Comparison of ENCODE assay signal across 8 cellular contexts in genomic region chr14:35406811-35407630, GRCh38. TPM values are rescaled to one million over a fixed set of nuclear protein-coding genes. Genes with fewer than 3 reads are reported as not detected.
DNase-seq lines count a peak whose midpoint lies in the region; ATAC-seq, FAIRE-seq and TF ChIP-seq lines count a peak whose summit lies in the region.

No MANE protein-coding gene starts in this region.

- H3K4me2 ChIP-seq in GM23248 (ENCODE audit: unreplicated experiment) (no peak overlapping the region), keratinocyte (ENCODE audit: control insufficient read depth, extremely low read depth, insufficient read depth, low read depth, low read length) (no peak overlapping the region)

- intact Hi-C loops in ascending aorta (cut with DNase I) = loop anchor here (2.0 to 10.0 kb wide), 4 partner anchors 284 to 872 kb away; partner anchors contain the start of genes BRMS1L, CFL2, EAPP and PRORP
- intact Hi-C loops in thyroid gland (cut with DNase I) = loop anchor here (5.0 kb wide), 1 partner anchor 115 kb away; the partner anchor contains the start of gene PSMA6

- H3K4me3 ChIP-seq in CD4-positive, CD25-positive, alpha-beta regulatory T cell (ENCODE audit: low read depth, low read length) = peak overlapping the region; percentile 28
- no peak overlapping the region for H3K4me3 ChIP-seq in GM23248
- no peak overlapping the region for H3K4me3 ChIP-seq in ascending aorta
- H3K4me3 ChIP-seq in keratinocyte (ENCODE audit: control insufficient read depth in 2 of 3, extremely low read depth in 1 of 3, insufficient read depth in 2 of 3, low read depth in 1 of 3, low read length in 3 of 3) = no peak overlapping the region
- H3K4me3 ChIP-seq in thyroid gland (replicated peaks in 1 of 3) = no peak overlapping the region

- peaks cover 13% of the 10 kb centered on the region; the same call in 1 of the 2 replicates for H3F3A ChIP-seq in GM23248 (ENCODE audit: insufficient read depth)

- peak overlapping the region; percentile 12 to 98 (median 96) for H3K27ac Mint-ChIP-seq in CD4-positive, CD25-positive, alpha-beta regulatory T cell

- peak; percentile 71 for FAIRE-seq in keratinocyte (lab: Jason Lieb, UNC)

- no peaks in the 10 kb centered on the region for H3K9me3 ChIP-seq in CD4-positive, CD25-positive, alpha-beta regulatory T cell (ENCODE audit: control insufficient read depth in 2 of 2, low read length in 2 of 2)
- H3K9me3 ChIP-seq in GM23248 (ENCODE audit: low read depth) (no peaks in the 10 kb centered on the region), ascending aorta (no peaks in the 10 kb centered on the region), keratinocyte (ENCODE audit: control insufficient read depth, low read depth, low read length) (no peaks in the 10 kb centered on the region), thyroid gland (no peaks in the 10 kb centered on the region)

- H3K36me3 Mint-ChIP-seq in CD4-positive, CD25-positive, alpha-beta regulatory T cell = peaks cover 17% of the 10 kb centered on the region

- H3K27ac ChIP-seq in CD4-positive, CD25-positive, alpha-beta regulatory T cell (ENCODE audit: insufficient read depth, low read length, poor library complexity, severe bottlenecking) = peak overlapping the region; percentile 100
- H3K27ac ChIP-seq in GM23248 (no peak overlapping the region), ascending aorta (no peak overlapping the region), keratinocyte (ENCODE audit: control insufficient read depth, insufficient read depth, low read length) (no peak overlapping the region), thyroid gland (no peak overlapping the region)

- peaks cover 2% of the 10 kb centered on the region for H3K9me1 ChIP-seq in keratinocyte (ENCODE audit: control insufficient read depth, extremely low read depth, insufficient read depth, low read length)

- peaks cover 39% of the 10 kb centered on the region for H3K4me1 ChIP-seq in CD4-positive, CD25-positive, alpha-beta regulatory T cell (ENCODE audit: control insufficient read depth, insufficient read depth, low read length, poor library complexity, severe bottlenecking)
- H3K4me1 ChIP-seq in GM23248 (ENCODE audit: insufficient read depth) = peaks cover 15% of the 10 kb centered on the region
- peaks cover 8 to 14% of the 10 kb centered on the region in 2 donors for H3K4me1 ChIP-seq in ascending aorta
- H3K4me1 ChIP-seq in keratinocyte (ENCODE audit: control insufficient read depth, extremely low read depth, insufficient read depth, low read length) = peaks cover 28% of the 10 kb centered on the region
- peaks cover 21 to 26% of the 10 kb centered on the region in 2 donors for H3K4me1 ChIP-seq in thyroid gland

- H3K79me2 ChIP-seq in GM23248 (ENCODE audit: insufficient read depth) (peaks cover 16% of the 10 kb centered on the region), keratinocyte (ENCODE audit: control insufficient read depth, insufficient read depth, low read length) (peaks cover 15% of the 10 kb centered on the region)

- H3K9me3 Mint-ChIP-seq in CD4-positive, CD25-positive, alpha-beta regulatory T cell = no peaks in the 10 kb centered on the region

- in situ Hi-C loops in GM23248 (cut with MboI) = no loop called here

- H3K9ac ChIP-seq in GM23248 = no peak overlapping the region
- no peak overlapping the region for H3K9ac ChIP-seq in keratinocyte (ENCODE audit: control insufficient read depth, extremely low read depth, insufficient read depth, low read length)

- H4K20me1 ChIP-seq in GM23248 (ENCODE audit: insufficient read depth) (peaks cover 10% of the 10 kb centered on the region; the same call in 1 of the 2 replicates), keratinocyte (ENCODE audit: control insufficient read depth, extremely low read depth, insufficient read depth, low read length) (peaks cover 12% of the 10 kb centered on the region)

- 2 to 3% methylated on average over 4 of the region's 4 CpGs for WGBS in GM23248 (ENCODE audit: low coverage in 1 of 2, low lambda C conversion rate in 2 of 2, missing lambda C conversion rate in 2 of 2), 2 experiments
- 12 to 20% methylated on average over 4 of the region's 4 CpGs for WGBS in thyroid gland, 2 donors

- H3K27me3 ChIP-seq in CD4-positive, CD25-positive, alpha-beta regulatory T cell (ENCODE audit: control insufficient read depth, insufficient read depth, low read length) = no peaks in the 10 kb centered on the region
- H3K27me3 ChIP-seq in GM23248 (replicated peaks; ENCODE audit: insufficient read depth) (no peaks in the 10 kb centered on the region), ascending aorta (no peaks in the 10 kb centered on the region), keratinocyte (ENCODE audit: control insufficient read depth, extremely low read depth, insufficient read depth, low read length) (no peaks in the 10 kb centered on the region), thyroid gland (no peaks in the 10 kb centered on the region)

- TF ChIP-seq CTCF in ascending aorta (IDR thresholded peaks at IDR 0.05) (peak; percentile 74 to 89 (median 82)), keratinocyte (optimal IDR thresholded peaks at IDR 0.05 in 1 of 3, IDR thresholded peaks at IDR 0.05 in 1 of 3, conservative IDR thresholded peaks at IDR 0.05 in 1 of 3; ENCODE audit: extremely low read depth in 1 of 3, insufficient read depth in 2 of 3, low read length in 3 of 3) (peak; percentile 55 to 76 (median 63)), thyroid gland (IDR thresholded peaks at IDR 0.05) (peak; percentile 64 to 90 (median 86))

- dilution Hi-C loops in keratinocyte (cut with MboI; ENCODE audit: extremely low pct_ligation_motif_present, low sequenced_read_pairs) = no loop called here

- peaks cover 10% of the 10 kb centered on the region for H3K27me3 Mint-ChIP-seq in CD4-positive, CD25-positive, alpha-beta regulatory T cell

- H3K4me3 Mint-ChIP-seq in CD4-positive, CD25-positive, alpha-beta regulatory T cell = peak overlapping the region in 3 of 4 donors; percentile 44 to 98 (median 96)

- no peak overlapping the region for H2AFZ ChIP-seq in GM23248
- H2AFZ ChIP-seq in keratinocyte (ENCODE audit: control insufficient read depth, low read length) = no peak overlapping the region

- no peak for TF ChIP-seq POLR2A in thyroid gland (IDR thresholded peaks at IDR 0.05)

- no peaks in the 10 kb centered on the region for H3K9me2 ChIP-seq in GM23248 (ENCODE audit: insufficient read depth)

- H3K4me1 Mint-ChIP-seq in CD4-positive, CD25-positive, alpha-beta regulatory T cell = peaks cover 8 to 42% (median 32%) of the 10 kb centered on the region in 4 donors

- DNase-seq in CD4-positive, CD25-positive, alpha-beta regulatory T cell = peak in 2 of 3 donors; percentile 50 to 62
- peak; percentile 88 for DNase-seq in GM23248
- DNase-seq in NCI-H446 treated with DMSO at 0.1 percent for 48 hours (lab: John Stamatoyannopoulos, UW) = peak; percentile 54
- no peak for DNase-seq in ascending aorta (ENCODE audit: low spot score in 2 of 2)
- no peak for DNase-seq in keratinocyte (ENCODE audit: low read depth, low spot score)
- peak in 1 of 2 donors; percentile 34 for DNase-seq in thyroid gland
- no peak for DNase-seq in mesenteric fat pad (ENCODE audit: low spot score)

- no peak for ATAC-seq in CD4-positive, CD25-positive, alpha-beta regulatory T cell (ENCODE audit: low read depth in 2 of 2)
- no peak for ATAC-seq in HG03442 (IDR thresholded peaks at IDR 0.05; ENCODE audit: unreplicated experiment)

- H3K36me3 ChIP-seq in CD4-positive, CD25-positive, alpha-beta regulatory T cell (ENCODE audit: control insufficient read depth, insufficient read depth, low read length) = peaks cover 17% of the 10 kb centered on the region
- H3K36me3 ChIP-seq in GM23248 (ENCODE audit: low read depth) = peaks cover 15% of the 10 kb centered on the region; the same call in 1 of the 2 replicates
- H3K36me3 ChIP-seq in ascending aorta = peaks cover 15 to 17% of the 10 kb centered on the region in 2 donors
- peaks cover 7 to 16% of the 10 kb centered on the region in 2 experiments for H3K36me3 ChIP-seq in keratinocyte (ENCODE audit: control insufficient read depth in 2 of 2, extremely low read depth in 1 of 2, insufficient read depth in 2 of 2, low read length in 2 of 2)
- peaks cover 16% of the 10 kb centered on the region in 2 donors for H3K36me3 ChIP-seq in thyroid gland

RNA-seq across cellular contexts. Expression of gene NFKBIA, which starts 2.5 kb away (rescaled TPM):
- 1,380 TPM for total RNA-seq in CD4-positive, CD25-positive, alpha-beta regulatory T cell
- 100 to 1,000 TPM; 210 to 290 (median 243) TPM for polyA plus RNA-seq in CD4-positive, CD25-positive, alpha-beta regulatory T cell
- total RNA-seq in GM23248 (2014; rRNA removed; shearing (Covaris generic)) = 46.5 and 60.4 TPM in 2 replicates
- polyA plus RNA-seq in GM23248 (2016; fragmentation: Nextera tagmentation; extraction: Ambion mirVana) (39.8 and 40.2 TPM in 2 replicates), keratinocyte (35.2 to 123 TPM (median 92.6 TPM) in 3 replicates)
- total RNA-seq in ascending aorta (944 TPM), thyroid gland (100 to 1,000 TPM; 200 to 434 (median 356) TPM), mesenteric fat pad (418 TPM)
- 199 TPM for polyA plus RNA-seq in keratinocyte (2011; ENCODE audit: low read depth)
- polyA plus RNA-seq in keratinocyte (2011; cell fraction: cytosol; rRNA removed) = 33.0 and 56.7 TPM in 2 replicates
- polyA plus RNA-seq in keratinocyte (2011; cell fraction: nucleus; rRNA removed) = 250 and 467 TPM in 2 replicates
- 30.3 and 200 TPM in 2 replicates for polyA plus RNA-seq in keratinocyte (2012; ENCODE audit: low replicate concordance)
- polyA minus RNA-seq in keratinocyte = 122 to 241 TPM (median 215 TPM) in 3 replicates
- 85.2 TPM for polyA minus RNA-seq in keratinocyte (2011; cell fraction: cytosol; rRNA and poly(A)+ RNA removed)
- 232 and 287 TPM in 2 replicates for polyA minus RNA-seq in keratinocyte (2011; cell fraction: nucleus; rRNA and poly(A)+ RNA removed)

Comparison
In these comparisons a context has a peak if more than half of its experiments do, and no peak if none do; other contexts are left out.
1. DNase-seq: peak in CD4-positive, CD25-positive, alpha-beta regulatory T cell (2 of 3), GM23248 (single experiment) and NCI-H446 treated with DMSO at 0.1 percent for 48 hours (single experiment); none in ascending aorta (0 of 2), keratinocyte (single experiment) and mesenteric fat pad (single experiment).
2. Peak in every context shown above with its lines, with median percentiles within 50 percentile points of each other: CTCF ChIP-seq.